ENCODE assay signal across 1 cellular context in the genomic region with DNA sequence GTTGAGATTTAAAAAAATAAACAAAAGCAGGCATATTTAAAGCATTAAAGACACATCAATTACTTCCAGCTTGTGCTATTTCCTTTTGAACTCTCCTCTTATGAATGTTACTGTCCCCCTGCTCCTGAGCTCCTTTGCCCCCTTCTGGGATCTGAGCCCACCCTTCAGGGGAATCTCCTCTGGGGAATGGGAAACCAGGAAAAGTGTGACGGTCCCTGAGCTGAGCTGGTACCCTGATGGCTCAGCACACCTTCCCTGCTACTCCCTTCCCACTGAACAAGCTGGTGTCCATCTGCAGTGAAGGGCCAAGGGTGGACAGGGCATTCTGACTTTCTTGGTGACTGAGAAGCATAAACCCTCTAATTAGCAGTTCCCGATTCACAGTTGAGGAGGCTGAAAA.
TF ChIP-seq lines count a peak whose summit lies in the region.

No MANE protein-coding gene starts in this region.

TF ChIP-seq in GM23338, 12 proteins besides CTCF, POLR2A, EP300 and RAD21:
- TF ChIP-seq, protein P1, sequence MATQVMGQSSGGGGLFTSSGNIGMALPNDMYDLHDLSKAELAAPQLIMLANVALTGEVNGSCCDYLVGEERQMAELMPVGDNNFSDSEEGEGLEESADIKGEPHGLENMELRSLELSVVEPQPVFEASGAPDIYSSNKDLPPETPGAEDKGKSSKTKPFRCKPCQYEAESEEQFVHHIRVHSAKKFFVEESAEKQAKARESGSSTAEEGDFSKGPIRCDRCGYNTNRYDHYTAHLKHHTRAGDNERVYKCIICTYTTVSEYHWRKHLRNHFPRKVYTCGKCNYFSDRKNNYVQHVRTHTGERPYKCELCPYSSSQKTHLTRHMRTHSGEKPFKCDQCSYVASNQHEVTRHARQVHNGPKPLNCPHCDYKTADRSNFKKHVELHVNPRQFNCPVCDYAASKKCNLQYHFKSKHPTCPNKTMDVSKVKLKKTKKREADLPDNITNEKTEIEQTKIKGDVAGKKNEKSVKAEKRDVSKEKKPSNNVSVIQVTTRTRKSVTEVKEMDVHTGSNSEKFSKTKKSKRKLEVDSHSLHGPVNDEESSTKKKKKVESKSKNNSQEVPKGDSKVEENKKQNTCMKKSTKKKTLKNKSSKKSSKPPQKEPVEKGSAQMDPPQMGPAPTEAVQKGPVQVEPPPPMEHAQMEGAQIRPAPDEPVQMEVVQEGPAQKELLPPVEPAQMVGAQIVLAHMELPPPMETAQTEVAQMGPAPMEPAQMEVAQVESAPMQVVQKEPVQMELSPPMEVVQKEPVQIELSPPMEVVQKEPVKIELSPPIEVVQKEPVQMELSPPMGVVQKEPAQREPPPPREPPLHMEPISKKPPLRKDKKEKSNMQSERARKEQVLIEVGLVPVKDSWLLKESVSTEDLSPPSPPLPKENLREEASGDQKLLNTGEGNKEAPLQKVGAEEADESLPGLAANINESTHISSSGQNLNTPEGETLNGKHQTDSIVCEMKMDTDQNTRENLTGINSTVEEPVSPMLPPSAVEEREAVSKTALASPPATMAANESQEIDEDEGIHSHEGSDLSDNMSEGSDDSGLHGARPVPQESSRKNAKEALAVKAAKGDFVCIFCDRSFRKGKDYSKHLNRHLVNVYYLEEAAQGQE (IDR thresholded peaks at IDR 0.05; ENCODE audit: unreplicated experiment): no peak
- TF ChIP-seq JUNB (IDR thresholded peaks at IDR 0.05; ENCODE audit: unreplicated experiment) (peak; percentile 68), ZNF331 (CRISPR knock-in tag; IDR thresholded peaks at IDR 0.05; ENCODE audit: low read depth) (no peak), EZH2 (IDR thresholded peaks at IDR 0.05; ENCODE audit: low read depth, unreplicated experiment) (no peak)
- TF ChIP-seq, protein P2, sequence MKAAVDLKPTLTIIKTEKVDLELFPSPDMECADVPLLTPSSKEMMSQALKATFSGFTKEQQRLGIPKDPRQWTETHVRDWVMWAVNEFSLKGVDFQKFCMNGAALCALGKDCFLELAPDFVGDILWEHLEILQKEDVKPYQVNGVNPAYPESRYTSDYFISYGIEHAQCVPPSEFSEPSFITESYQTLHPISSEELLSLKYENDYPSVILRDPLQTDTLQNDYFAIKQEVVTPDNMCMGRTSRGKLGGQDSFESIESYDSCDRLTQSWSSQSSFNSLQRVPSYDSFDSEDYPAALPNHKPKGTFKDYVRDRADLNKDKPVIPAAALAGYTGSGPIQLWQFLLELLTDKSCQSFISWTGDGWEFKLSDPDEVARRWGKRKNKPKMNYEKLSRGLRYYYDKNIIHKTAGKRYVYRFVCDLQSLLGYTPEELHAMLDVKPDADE (IDR thresholded peaks at IDR 0.05): no peak
TF ChIP-seq in GM23338: peak in this region for 1.
